14 cellular contexts compared by ENCODE assay signal in the genomic region with DNA sequence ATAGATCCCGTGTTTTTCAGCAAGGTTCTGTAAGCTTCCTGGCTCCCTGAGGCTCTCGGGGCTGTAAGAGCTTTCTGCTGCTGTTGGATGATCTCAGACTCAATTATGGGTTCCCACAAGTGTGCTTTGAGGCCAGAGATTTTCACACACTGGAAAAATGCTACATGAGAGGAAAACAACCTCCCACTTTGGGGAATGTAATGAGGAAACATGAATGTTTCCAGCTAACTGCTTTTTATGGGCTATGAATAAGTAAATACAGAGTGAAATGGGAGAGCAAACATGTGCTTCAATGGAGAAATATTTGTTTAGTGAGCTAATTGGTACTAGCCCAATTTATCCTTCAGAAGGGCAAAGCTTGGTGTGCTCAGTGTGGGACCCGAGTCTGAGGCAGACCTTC.
DNase-seq lines count a peak whose midpoint lies in the region; ATAC-seq, FAIRE-seq and TF ChIP-seq lines count a peak whose summit lies in the region.
"Had no signal": no experiment of that assay in that cellular context is flagged by ENCODE, and none has a peak within 500 bp of the region (broad histone marks: within the 10 kb centered on the region; RNA-seq: fewer than 3 reads in every experiment).

No MANE protein-coding gene starts in this region.

- no peak overlapping the region for H3K27ac Mint-ChIP-seq in HFFc6
- H3K27ac Mint-ChIP-seq in activated CD4-positive, alpha-beta memory T cell treated with anti-CD3 and anti-CD28 coated beads, Interleukin-2, amount 10 ng/mL, durations not matched to agents 7 days and 5 days, result no peak overlapping the region
- H3K27ac Mint-ChIP-seq: activated CD8-positive, alpha-beta T cell treated with anti-CD3 and anti-CD28 coated beads for 36 hours; naive thymus-derived CD4-positive, alpha-beta T cell; type B pancreatic cell had no signal

- no peak for TF ChIP-seq POLR2A in vagina (IDR thresholded peaks at IDR 0.05)

- CTCF ChIA-PET in activated CD4-positive, alpha-beta memory T cell treated with anti-CD3 and anti-CD28 coated beads, Interleukin-2, amount 10 ng/mL, durations not matched to agents 7 days and 5 days (lab: Charles Lee), result no interaction called here

- H3K9me3 Mint-ChIP-seq in HFFc6, result peaks cover 3% of the 10 kb centered on the region; the same call in 1 of the 2 replicates
- no peaks in the 10 kb centered on the region for H3K9me3 Mint-ChIP-seq in activated CD4-positive, alpha-beta memory T cell treated with anti-CD3 and anti-CD28 coated beads, Interleukin-2, amount 10 ng/mL, durations not matched to agents 7 days and 5 days

- TF ChIP-seq CTCF in HFFc6 (IDR thresholded peaks at IDR 0.05) (no peak), kidney (IDR thresholded peaks at IDR 0.05; ENCODE audit: borderline replicate concordance, extremely low read depth, insufficient read depth) (no peak), vagina (IDR thresholded peaks at IDR 0.05) (no peak)

- DNase-seq in HFFc6 (peak; percentile 66), NCI-H774 (lab: John Stamatoyannopoulos, UW) (peak; percentile 85), kidney (no peak), vagina (ENCODE audit: extremely low spot score in 2 of 2) (no peak), activated gamma-delta T cell (lab: John Stamatoyannopoulos, UW) (no peak), HPDE6-E6E7 (ENCODE audit: extremely low spot score) (no peak)
- DNase-seq in activated CD4-positive, alpha-beta memory T cell treated with anti-CD3 and anti-CD28 coated beads, Interleukin-2, amount 10 ng/mL, durations not matched to agents 7 days and 5 days, result no peak
- DNase-seq: activated CD8-positive, alpha-beta T cell treated with anti-CD3 and anti-CD28 coated beads for 36 hours; foreskin melanocyte; KG1; naive thymus-derived CD4-positive, alpha-beta T cell; SIG-M5 had no signal

- no peak for ATAC-seq in GM18858 (IDR thresholded peaks at IDR 0.05; ENCODE audit: unreplicated experiment)
- ATAC-seq: activated CD8-positive, alpha-beta T cell treated with anti-CD3 and anti-CD28 coated beads for 36 hours; naive thymus-derived CD4-positive, alpha-beta T cell had no signal

- H3K9ac ChIP-seq in kidney (ENCODE audit: low read length in 2 of 2), result peak overlapping the region in 1 of 2 donors; percentile 76

- POLR2A ChIA-PET in activated CD4-positive, alpha-beta memory T cell treated with anti-CD3 and anti-CD28 coated beads, Interleukin-2, amount 10 ng/mL, durations not matched to agents 7 days and 5 days (lab: Charles Lee), result no interaction called here

- H3K4me1 ChIP-seq in kidney (ENCODE audit: control insufficient read depth in 1 of 2, insufficient read depth in 1 of 2, low read depth in 1 of 2, low read length in 2 of 2) (peaks cover 0 to 2% of the 10 kb centered on the region in 2 donors), vagina (peaks cover 12% of the 10 kb centered on the region)

- H3K27me3 ChIP-seq in vagina, result no peaks in the 10 kb centered on the region

- peaks cover 13% of the 10 kb centered on the region for H3K4me1 Mint-ChIP-seq in HFFc6 (ENCODE audit: low read depth)
- no peaks in the 10 kb centered on the region for H3K4me1 Mint-ChIP-seq in activated CD4-positive, alpha-beta memory T cell treated with anti-CD3 and anti-CD28 coated beads, Interleukin-2, amount 10 ng/mL, durations not matched to agents 7 days and 5 days
- H3K4me1 Mint-ChIP-seq: naive thymus-derived CD4-positive, alpha-beta T cell had no signal

- H3K27me3 Mint-ChIP-seq in HFFc6 (ENCODE audit: insufficient read depth), result no peaks in the 10 kb centered on the region
- H3K27me3 Mint-ChIP-seq in activated CD4-positive, alpha-beta memory T cell treated with anti-CD3 and anti-CD28 coated beads, Interleukin-2, amount 10 ng/mL, durations not matched to agents 7 days and 5 days, result no peaks in the 10 kb centered on the region
- H3K27me3 Mint-ChIP-seq: activated CD8-positive, alpha-beta T cell treated with anti-CD3 and anti-CD28 coated beads for 36 hours had no signal

- H3K36me3 ChIP-seq in kidney (ENCODE audit: control insufficient read depth in 1 of 2, insufficient read depth in 2 of 2, low read length in 2 of 2) (no peaks in the 10 kb centered on the region), vagina (no peaks in the 10 kb centered on the region)

- H3K4me3 ChIP-seq in kidney (ENCODE audit: low read length in 2 of 2) (peak overlapping the region; percentile 4 to 50), vagina (peak overlapping the region; percentile 8 to 16)

- H3K9me3 ChIP-seq in kidney (ENCODE audit: control insufficient read depth in 1 of 2, low read length in 2 of 2) (no peaks in the 10 kb centered on the region), vagina (no peaks in the 10 kb centered on the region)

- H3K36me3 Mint-ChIP-seq in HFFc6 (ENCODE audit: low read depth), result no peaks in the 10 kb centered on the region
- H3K36me3 Mint-ChIP-seq in activated CD4-positive, alpha-beta memory T cell treated with anti-CD3 and anti-CD28 coated beads, Interleukin-2, amount 10 ng/mL, durations not matched to agents 7 days and 5 days (ENCODE audit: low read depth), result no peaks in the 10 kb centered on the region
- H3K36me3 Mint-ChIP-seq: type B pancreatic cell had no signal

- intact Hi-C loops in kidney (cut with DNase I), result no loop called here
- intact Hi-C loops in vagina (cut with DNase I), result no loop called here

- H3K4me3 Mint-ChIP-seq in HFFc6, result no peak overlapping the region
- H3K4me3 Mint-ChIP-seq in activated CD4-positive, alpha-beta memory T cell treated with anti-CD3 and anti-CD28 coated beads, Interleukin-2, amount 10 ng/mL, durations not matched to agents 7 days and 5 days, result no peak overlapping the region
- H3K4me3 Mint-ChIP-seq: activated CD8-positive, alpha-beta T cell treated with anti-CD3 and anti-CD28 coated beads for 36 hours; naive thymus-derived CD4-positive, alpha-beta T cell; type B pancreatic cell had no signal

- no peak for FAIRE-seq in kidney (lab: Jason Lieb, UNC)

- H3K27ac ChIP-seq in kidney (ENCODE audit: low read depth in 2 of 2, low read length in 2 of 2) (peak overlapping the region; percentile 33 to 61), vagina (peak overlapping the region; percentile 49)

Comparison
In these comparisons a context has a peak if more than half of its experiments do, and no peak if none do; other contexts are left out.
1. DNase-seq: peak in HFFc6 (single experiment) and NCI-H774 (single experiment); none in kidney (single experiment), vagina (0 of 2), activated gamma-delta T cell (single experiment), activated CD4-positive, alpha-beta memory T cell treated with anti-CD3 and anti-CD28 coated beads, Interleukin-2, amount 10 ng/mL, durations not matched to agents 7 days and 5 days (single experiment) and HPDE6-E6E7 (single experiment).